In the genomic region with DNA sequence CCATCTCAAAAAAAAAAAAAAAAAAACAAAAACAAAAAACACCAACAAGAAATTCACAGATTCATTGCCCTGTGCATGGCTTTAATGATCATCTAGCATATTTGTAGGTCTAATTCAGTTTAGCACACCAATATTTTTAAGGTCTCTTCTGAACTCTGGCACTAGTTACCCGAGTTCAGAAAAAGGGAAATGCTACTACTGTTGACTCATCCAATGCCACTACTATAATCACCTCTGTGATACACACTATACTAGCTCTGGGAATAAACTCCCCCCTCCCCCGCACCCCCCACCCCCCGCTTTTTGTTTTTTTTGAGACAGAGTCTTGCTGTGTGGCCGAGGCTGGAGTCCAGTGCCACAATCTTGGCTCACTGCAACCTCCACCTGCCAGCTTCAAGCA, we compare ENCODE assay signal across 18 cellular contexts.
"Had no signal": no experiment of that assay in that cellular context is flagged by ENCODE, and none has a peak within 500 bp of the region (broad histone marks: within the 10 kb centered on the region; RNA-seq: fewer than 3 reads in every experiment).

No MANE protein-coding gene starts in this region.

- ATAC-seq: activated T-cell treated with anti-CD3 and anti-CD28 coated beads, Interleukin-2, amount 50 U/mL, for 72 hours; effector memory CD8-positive, alpha-beta T cell; left ventricle myocardium superior had no signal

- DNase-seq: activated CD4-positive, alpha-beta T cell treated with anti-CD3 and anti-CD28 coated beads for 1 hour; activated CD8-positive, alpha-beta memory T cell treated with anti-CD3 and anti-CD28 coated beads for 24 hours; activated CD8-positive, alpha-beta memory T cell treated with anti-CD3 and anti-CD28 coated beads, Interleukin-2, amount 50 U/mL, for 48 hours; activated effector memory CD4-positive, alpha-beta T cell treated with anti-CD3 and anti-CD28 coated beads, Interleukin-2, amount 50 U/mL, for 16 hours; activated T-cell treated with anti-CD3 and anti-CD28 coated beads, Interleukin-2, amount 50 U/mL, for 72 hours; effector memory CD8-positive, alpha-beta T cell; esophagus squamous epithelium; left ventricle myocardium superior; retina; spleen; stimulated activated CD4-positive, alpha-beta T cell treated with anti-CD3 and anti-CD28 coated beads, Interleukin-4, amount 100 ng/mL, for 4 hours; stimulated activated naive CD4-positive, alpha-beta T cell; thyroid gland had no signal

- FAIRE-seq: urothelium cell line had no signal

- H3K4me3 ChIP-seq: esophagus squamous epithelium, spleen, thyroid gland had no signal

- H3K27ac Mint-ChIP-seq: activated naive CD4-positive, alpha-beta T cell treated with anti-CD3 and anti-CD28 coated beads, Interleukin-2, amount 50 U/mL, for 24 hours; activated T-cell treated with anti-CD3 and anti-CD28 coated beads, Interleukin-2, amount 50 U/mL, for 72 hours; memory B cell had no signal

- H3K9me3 Mint-ChIP-seq: activated naive CD4-positive, alpha-beta T cell treated with anti-CD3 and anti-CD28 coated beads, Interleukin-2, amount 50 U/mL, for 24 hours; activated T-cell treated with anti-CD3 and anti-CD28 coated beads, Interleukin-2, amount 50 U/mL, for 72 hours; effector memory CD8-positive, alpha-beta T cell; memory B cell; neural crest cell had no signal

- H3K27me3 Mint-ChIP-seq: activated naive CD4-positive, alpha-beta T cell treated with anti-CD3 and anti-CD28 coated beads, Interleukin-2, amount 50 U/mL, for 24 hours; effector memory CD8-positive, alpha-beta T cell; memory B cell had no signal

- H3K4me3 Mint-ChIP-seq: activated naive CD4-positive, alpha-beta T cell treated with anti-CD3 and anti-CD28 coated beads, Interleukin-2, amount 50 U/mL, for 24 hours; activated T-cell treated with anti-CD3 and anti-CD28 coated beads, Interleukin-2, amount 50 U/mL, for 72 hours; effector memory CD8-positive, alpha-beta T cell; memory B cell; neural crest cell had no signal

- H3K4me1 ChIP-seq: thyroid gland had no signal

- H3K27ac ChIP-seq: spleen, thyroid gland, VCaP had no signal

- H3K27me3 ChIP-seq: esophagus squamous epithelium, spleen, thyroid gland had no signal

- H3K9me3 ChIP-seq: esophagus squamous epithelium, spleen, thyroid gland had no signal
